ENCODE assay signal across 26 cellular contexts in genomic region chr5:40353442-40353841, GRCh38.
"Had no signal": no experiment of that assay in that cellular context is flagged by ENCODE, and none has a peak within 500 bp of the region (broad histone marks: within the 10 kb centered on the region; RNA-seq: fewer than 3 reads in every experiment).

No MANE protein-coding gene starts in this region.

- H3K9me3 ChIP-seq: ovary, suprapubic skin, testis, transverse colon, upper lobe of right lung, uterus had no signal

- H3K79me2 ChIP-seq: parathyroid adenoma had no signal

- ATAC-seq: natural killer cell; psoas muscle; right cardiac atrium; stimulated activated memory B cell treated with anti-CD40 and anti-IgM and Interleukin-4, amounts not matched to agents 10 μg/mL and 1 μg/mL and 100 μg/mL, for 72 hours; stimulated activated naive CD8-positive, alpha-beta T cell treated with anti-CD3 and anti-CD28 coated beads, Interleukin-15, amount 100 ng/mL, for 72 hours; stimulated activated naive CD8-positive, alpha-beta T cell treated with anti-CD3 and anti-CD28 coated beads, Interleukin-15, Interleukin-2, amounts not matched to agents 100 U/mL and 50 U/mL, for 24 hours; upper lobe of right lung had no signal

- H3K27me3 ChIP-seq: neural progenitor cell, ovary, spleen, suprapubic skin, testis, tibial artery, transverse colon, upper lobe of right lung, uterus had no signal

- H3K4me1 ChIP-seq: neural progenitor cell, parathyroid adenoma, psoas muscle, suprapubic skin, testis, tibial artery, transverse colon, upper lobe of right lung, uterus had no signal

- H3K9ac ChIP-seq: neural progenitor cell, parathyroid adenoma had no signal

- H3K4me2 ChIP-seq: neural progenitor cell, smooth muscle cell had no signal

- H3K4me3 ChIP-seq: neural progenitor cell, ovary, psoas muscle, skin epidermis, smooth muscle cell, spleen, suprapubic skin, testis, tibial artery, transverse colon, upper lobe of right lung, uterus had no signal

- H3K27ac ChIP-seq: neural progenitor cell, ovary, parathyroid adenoma, psoas muscle, skin epidermis, spleen, suprapubic skin, testis, tibial artery, transverse colon, upper lobe of right lung, uterus had no signal

- H3K36me3 ChIP-seq: neural progenitor cell, ovary, spleen, suprapubic skin, tibial artery, transverse colon, upper lobe of right lung, uterus had no signal

- H2AFZ ChIP-seq: neural progenitor cell, parathyroid adenoma had no signal

- DNase-seq: natural killer cell; occipital lobe; ovary; psoas muscle; right cardiac atrium; spleen; stimulated activated CD4-positive, alpha-beta T cell treated with anti-CD3 and anti-CD28 coated beads, Interleukin-12 subunit alpha, Interleukin-12 subunit beta, amount 100 ng/mL, for 4 hours; stimulated activated CD4-positive, alpha-beta T cell treated with anti-CD3 and anti-CD28 coated beads, Interleukin-1b, Interleukin-23, amount 100 ng/mL, for 48 hours; stimulated activated CD4-positive, alpha-beta T cell treated with anti-CD3 and anti-CD28 coated beads, Interleukin-4, amount 100 ng/mL, for 1 hour; stimulated activated CD4-positive, alpha-beta T cell treated with anti-CD3 and anti-CD28 coated beads, Interleukin-4, amount 100 ng/mL, for 4 hours; stimulated activated CD8-positive, alpha-beta memory T cell treated with anti-CD3 and anti-CD28 coated beads, Interleukin-4, amount 100 ng/mL, for 48 hours; stimulated activated naive CD4-positive, alpha-beta T cell; stimulated activated naive CD8-positive, alpha-beta T cell treated with anti-CD3 and anti-CD28 coated beads, Interleukin-15, amount 100 ng/mL, for 72 hours; stimulated activated naive CD8-positive, alpha-beta T cell treated with anti-CD3 and anti-CD28 coated beads, Interleukin-15, Interleukin-2, amounts not matched to agents 100 U/mL and 50 U/mL, for 24 hours; substantia nigra; testis; tibial artery; transverse colon; upper lobe of right lung; uterus had no signal
